In the genomic region with DNA sequence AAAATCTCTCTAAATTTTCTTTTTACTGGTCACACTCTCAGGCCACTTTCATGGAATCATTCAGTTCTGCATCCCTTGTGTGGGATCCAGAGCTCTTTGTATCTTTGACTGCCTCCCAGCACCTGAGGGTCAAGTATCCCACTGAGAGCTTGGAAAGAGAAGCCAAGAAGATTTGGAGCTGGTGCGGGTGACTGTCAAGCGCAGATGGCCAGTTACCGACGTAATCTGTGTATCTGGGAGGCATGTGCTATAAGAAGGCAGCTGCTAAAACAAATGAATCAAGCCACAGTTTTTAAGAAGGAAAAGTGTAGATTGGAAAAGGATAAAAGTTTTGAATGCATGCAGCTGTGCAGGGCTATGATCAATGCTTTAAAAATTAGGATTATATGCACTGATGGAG, we compare ENCODE assay signal across 17 cellular contexts. TPM values are rescaled to one million over a fixed set of nuclear protein-coding genes. Genes with fewer than 3 reads are reported as not detected.
DNase-seq lines count a peak whose midpoint lies in the region; ATAC-seq and TF ChIP-seq lines count a peak whose summit lies in the region.
"Had no signal": no experiment of that assay in that cellular context is flagged by ENCODE, and none has a peak within 500 bp of the region (broad histone marks: within the 10 kb centered on the region; RNA-seq: fewer than 3 reads in every experiment).

No MANE protein-coding gene starts in this region.

- H3K36me3 ChIP-seq in SK-N-SH (replicated peaks in 1 of 2; ENCODE audit: control insufficient read depth in 1 of 2, insufficient read depth in 2 of 2, low read length in 1 of 2) (no peaks in the 10 kb centered on the region), fibroblast of lung (ENCODE audit: control insufficient read depth, insufficient read depth, low read length) (no peaks in the 10 kb centered on the region), psoas muscle (ENCODE audit: insufficient read depth in 1 of 2, low read depth in 1 of 2) (no peaks in the 10 kb centered on the region), smooth muscle cell (ENCODE audit: low read depth) (no peaks in the 10 kb centered on the region), esophagus muscularis mucosa (no peaks in the 10 kb centered on the region)
- H3K36me3 ChIP-seq: stomach had no signal

- H3K4me1 ChIP-seq in SK-N-SH (ENCODE audit: control insufficient read depth in 1 of 2, insufficient read depth in 2 of 2, low read depth in 1 of 2, low read length in 1 of 2) = peaks cover 0 to 12% of the 10 kb centered on the region in 2 experiments; a peak in 2 of 4 replicates
- H3K4me1 ChIP-seq in fibroblast of lung (ENCODE audit: control insufficient read depth, extremely low read depth, insufficient read depth, low read length) = peaks cover 2% of the 10 kb centered on the region
- no peaks in the 10 kb centered on the region for H3K4me1 ChIP-seq in psoas muscle
- no peaks in the 10 kb centered on the region for H3K4me1 ChIP-seq in smooth muscle cell (ENCODE audit: low read depth)
- H3K4me1 ChIP-seq in esophagus muscularis mucosa = peaks cover 0 to 9% (median 4%) of the 10 kb centered on the region in 4 donors
- H3K4me1 ChIP-seq: stomach had no signal

- no peak for TF ChIP-seq RAD21 in SK-N-SH (IDR thresholded peaks at IDR 0.05; ENCODE audit: low read length)

- H4K20me1 ChIP-seq in SK-N-SH (ENCODE audit: insufficient read depth) = no peaks in the 10 kb centered on the region
- no peaks in the 10 kb centered on the region for H4K20me1 ChIP-seq in fibroblast of lung (ENCODE audit: control insufficient read depth, extremely low read depth, insufficient read depth, low read length)
- no peaks in the 10 kb centered on the region for H4K20me1 ChIP-seq in smooth muscle cell (ENCODE audit: low read depth)

- peak; percentile 97 for DNase-seq in G401 (ENCODE audit: low spot score)
- peak; percentile 24 for DNase-seq in SK-N-SH
- peak; percentile 1 to 17 for DNase-seq in fibroblast of lung (ENCODE audit: low read depth in 2 of 2)
- DNase-seq in psoas muscle = no peak
- DNase-seq in occipital lobe (lab: John Stamatoyannopoulos, UW) = no peak
- no peak for DNase-seq in smooth muscle cell (lab: John Stamatoyannopoulos, UW; ENCODE audit: unreplicated experiment)
- DNase-seq in CD1c-positive myeloid dendritic cell (ENCODE audit: extremely low spot score) = no peak
- no peak for DNase-seq in esophagus muscularis mucosa (ENCODE audit: extremely low spot score)
- DNase-seq: activated CD8-positive, alpha-beta memory T cell treated with anti-CD3 and anti-CD28 coated beads, Interleukin-2, amount 50 U/mL, for 48 hours; dermis blood vessel endothelial cell; GOT3; NCI-H2227 treated with DMSO at 0.1 percent for 48 hours; nephron progenitor cell; PC-9; small intestine; stomach had no signal

- peak in 1 of 4 donors; percentile 40 for ATAC-seq in psoas muscle

- H3K9ac ChIP-seq in SK-N-SH (no peak overlapping the region), fibroblast of lung (ENCODE audit: insufficient read depth, low read length) (no peak overlapping the region), smooth muscle cell (ENCODE audit: low read depth) (no peak overlapping the region)

- WGBS in SK-N-SH (ENCODE audit: low lambda C conversion rate) = 42% methylated on average over 4 of the region's 4 CpGs
- WGBS in psoas muscle, 3 donors = 16 to 34% (median 32%) methylated on average over 4 of the region's 4 CpGs
- WGBS in smooth muscle cell (ENCODE audit: low lambda C conversion rate) = 93% methylated on average over 4 of the region's 4 CpGs
- WGBS in esophagus muscularis mucosa = 63% methylated on average over 4 of the region's 4 CpGs

- H3K27me3 ChIP-seq in SK-N-SH (ENCODE audit: insufficient read depth) (no peaks in the 10 kb centered on the region), fibroblast of lung (ENCODE audit: control insufficient read depth, insufficient read depth, low read length) (no peaks in the 10 kb centered on the region), psoas muscle (ENCODE audit: insufficient read depth in 3 of 3, low read length in 2 of 3) (no peaks in the 10 kb centered on the region), smooth muscle cell (ENCODE audit: low read depth) (no peaks in the 10 kb centered on the region), esophagus muscularis mucosa (no peaks in the 10 kb centered on the region)
- H3K27me3 ChIP-seq: stomach had no signal

- POLR2A ChIA-PET in SK-N-SH (lab: Yijun Ruan, JAX) = no interaction called here

- TF ChIP-seq CTCF in SK-N-SH (IDR thresholded peaks at IDR 0.05) = no peak
- TF ChIP-seq CTCF in fibroblast of lung (conservative IDR thresholded peaks at IDR 0.05 in 1 of 2, IDR thresholded peaks at IDR 0.05 in 1 of 2; ENCODE audit: low read depth in 1 of 2, low read length in 2 of 2) = no peak
- no peak for TF ChIP-seq CTCF in psoas muscle (IDR thresholded peaks at IDR 0.05)
- TF ChIP-seq CTCF in smooth muscle cell (IDR thresholded peaks at IDR 0.05; ENCODE audit: borderline replicate concordance, insufficient read depth, poor library complexity, severe bottlenecking) = no peak
- TF ChIP-seq CTCF in esophagus muscularis mucosa (IDR thresholded peaks at IDR 0.05) = no peak

- H3K9me3 ChIP-seq in SK-N-SH (no peaks in the 10 kb centered on the region), fibroblast of lung (ENCODE audit: control insufficient read depth, insufficient read depth, low read depth, low read length) (no peaks in the 10 kb centered on the region), psoas muscle (no peaks in the 10 kb centered on the region), smooth muscle cell (replicated peaks; ENCODE audit: low read depth) (no peaks in the 10 kb centered on the region), esophagus muscularis mucosa (peaks cover 0 to 3% (median 0%) of the 10 kb centered on the region in 4 donors)

- H3K79me2 ChIP-seq in SK-N-SH (ENCODE audit: insufficient read depth) = no peaks in the 10 kb centered on the region; the same call in 1 of the 2 replicates
- H3K79me2 ChIP-seq in fibroblast of lung (ENCODE audit: control insufficient read depth, insufficient read depth, low read length) = no peaks in the 10 kb centered on the region
- no peaks in the 10 kb centered on the region for H3K79me2 ChIP-seq in smooth muscle cell (ENCODE audit: low read depth)

- H3F3A ChIP-seq in SK-N-SH (replicated peaks; ENCODE audit: insufficient read depth) (no peaks in the 10 kb centered on the region), smooth muscle cell (ENCODE audit: low read depth) (no peaks in the 10 kb centered on the region)

- CTCF ChIA-PET in SK-N-SH (lab: Yijun Ruan, JAX) = interaction anchor here (0.7 to 1.0 kb wide), 2 partner anchors 152 to 411 kb away, joined by 3 read pairs; no protein-coding TSS in a partner anchor

- in situ Hi-C loops in G401 (cut with HindIII; ENCODE audit: low sequenced_read_pairs) = no loop called here

- no peak overlapping the region for H2AFZ ChIP-seq in SK-N-SH (ENCODE audit: low read depth)
- H2AFZ ChIP-seq in fibroblast of lung (ENCODE audit: low read length) = no peak overlapping the region
- no peak overlapping the region for H2AFZ ChIP-seq in smooth muscle cell (ENCODE audit: low read depth)
- H2AFZ ChIP-seq: PC-9 had no signal

- H3K27ac ChIP-seq in SK-N-SH (ENCODE audit: low read depth in 2 of 2, low read length in 1 of 2) (peak overlapping the region in 1 of 2 experiments; percentile 44; a peak in 1 of 4 replicates), fibroblast of lung (ENCODE audit: insufficient read depth, low read length) (no peak overlapping the region), psoas muscle (peak overlapping the region; percentile 16), smooth muscle cell (ENCODE audit: low read depth) (no peak overlapping the region), esophagus muscularis mucosa (replicated peaks in 1 of 4) (peak overlapping the region in 2 of 4 donors; percentile 2 to 24)
- H3K27ac ChIP-seq: PC-9 had no signal

- no peak for TF ChIP-seq POLR2A in esophagus muscularis mucosa (IDR thresholded peaks at IDR 0.05; ENCODE audit: low read depth)

- intact Hi-C loops in psoas muscle (cut with DNase I) (no loop called here), esophagus muscularis mucosa (cut with DNase I) (no loop called here)

- no peak overlapping the region for H3K4me3 ChIP-seq in SK-N-SH (ENCODE audit: low read depth in 2 of 2, low read length in 1 of 2)
- no peak overlapping the region for H3K4me3 ChIP-seq in fibroblast of lung (replicated peaks in 1 of 4; ENCODE audit: control extremely low read depth in 1 of 4, insufficient read depth in 1 of 4, low read depth in 3 of 4, low read length in 4 of 4)
- H3K4me3 ChIP-seq in psoas muscle = no peak overlapping the region
- no peak overlapping the region for H3K4me3 ChIP-seq in smooth muscle cell
- no peak overlapping the region for H3K4me3 ChIP-seq in esophagus muscularis mucosa
- H3K4me3 ChIP-seq: PC-9, stomach had no signal

- H3K4me2 ChIP-seq in SK-N-SH (no peak overlapping the region), fibroblast of lung (ENCODE audit: extremely low read depth, insufficient read depth, low read length) (no peak overlapping the region), smooth muscle cell (no peak overlapping the region)
- H3K4me2 ChIP-seq: PC-9 had no signal

- H3K9me2 ChIP-seq in SK-N-SH = no peaks in the 10 kb centered on the region

- no peak for TF ChIP-seq EP300 in SK-N-SH (IDR thresholded peaks at IDR 0.05; ENCODE audit: borderline replicate concordance in 1 of 2, low read depth in 1 of 2, low read length in 1 of 2)
- TF ChIP-seq EP300 in esophagus muscularis mucosa (IDR thresholded peaks at IDR 0.05) = no peak

TF ChIP-seq in SK-N-SH, 30 proteins besides CTCF, POLR2A, EP300 and RAD21:
- TF ChIP-seq GATA2 (CRISPR knock-in tag; IDR thresholded peaks at IDR 0.05) (peak; percentile 34; the same call in 1 of the 2 replicates), EZH2phosphoT487 (IDR thresholded peaks at IDR 0.05; ENCODE audit: borderline replicate concordance, low read depth) (no peak)
TF ChIP-seq in SK-N-SH: peak in this region for 1.

RNA-seq across cellular contexts. Expression of a gene that starts 36.3 kb away (rescaled TPM):
- total RNA-seq in G401 (2014; rRNA removed; shearing (Covaris generic)) = not detected in 2 replicates
- 0.26 TPM in 1 of 2 replicates, not detected in the other for polyA plus RNA-seq in SK-N-SH (2012; rRNA removed)
- 0.01 TPM in 1 of 2 replicates, not detected in the other for polyA plus RNA-seq in SK-N-SH (2012; cell fraction: cytosol; rRNA removed)
- polyA plus RNA-seq in SK-N-SH (2012; cell fraction: nucleus; rRNA removed) = not detected in 2 replicates
- total RNA-seq in fibroblast of lung = under 0.01 TPM in 1 of 2 replicates, not detected in the other
- 0.07 TPM in 1 of 2 replicates, not detected in the other for polyA plus RNA-seq in fibroblast of lung
- polyA plus RNA-seq in fibroblast of lung (2012) = not detected in 2 replicates
- not detected in 2 replicates for polyA minus RNA-seq in fibroblast of lung (ENCODE audit: low replicate concordance)
- 1 to 10 TPM in 2 of 4 donors, under 1 TPM in 1, not detected in 1; 0.88 to 6.2 (median 2.3) TPM for total RNA-seq in psoas muscle
- 1 to 10 TPM in 2 of 3 donors, under 1 TPM in 1; 0.59 to 2.0 (median 1.3) TPM for polyA plus RNA-seq in psoas muscle
- not detected for total RNA-seq in occipital lobe
- total RNA-seq in smooth muscle cell = not detected in 2 replicates
- not detected in 2 replicates for polyA plus RNA-seq in smooth muscle cell
- under 1 TPM in 1 of 4 donors, not detected in 3; 0.46 TPM for total RNA-seq in esophagus muscularis mucosa
- total RNA-seq: Calu3, dermis blood vessel endothelial cell, PC-9 had no signal

Comparison
In these comparisons a context has a peak if more than half of its experiments do, and no peak if none do; other contexts are left out.
1. DNase-seq: peak in G401 (single experiment), SK-N-SH (single experiment) and fibroblast of lung (2 of 2); none in psoas muscle (0 of 2), occipital lobe (single experiment), smooth muscle cell (single experiment), CD1c-positive myeloid dendritic cell (single experiment) and esophagus muscularis mucosa (single experiment).